Comparison of ENCODE assay signal across 16 cellular contexts in genomic region chr6:170273191-170273590, GRCh38. TPM values are rescaled to one million over a fixed set of nuclear protein-coding genes. Genes with fewer than 3 reads are reported as not detected.
"Had no signal": no experiment of that assay in that cellular context is flagged by ENCODE, and none has a peak within 500 bp of the region (broad histone marks: within the 10 kb centered on the region; RNA-seq: fewer than 3 reads in every experiment).

No MANE protein-coding gene starts in this region.

- H3K36me3 ChIP-seq: ascending aorta, gastrocnemius medialis, left lung, tibial artery had no signal

- H3K27ac Mint-ChIP-seq: activated CD4-positive, alpha-beta T cell treated with anti-CD3 and anti-CD28 coated beads, Interleukin-2, amount 10 ng/mL, durations not matched to agents 24 days and 14 days had no signal

- H3K9me3 Mint-ChIP-seq: activated CD4-positive, alpha-beta T cell treated with anti-CD3 and anti-CD28 coated beads, Interleukin-2, amount 10 ng/mL, durations not matched to agents 24 days and 14 days; natural killer cell treated with Interleukin-12 subunit alpha and Interleukin-12 subunit beta and Interleukin-15 and Interleukin-18, amount 100 ng/mL, for 72 hours had no signal

- DNase-seq: activated CD4-positive, alpha-beta T cell treated with anti-CD3 and anti-CD28 coated beads, Interleukin-2, amount 10 ng/mL, durations not matched to agents 24 days and 14 days; activated CD8-positive, alpha-beta memory T cell treated with anti-CD3 and anti-CD28 coated beads, Interleukin-2, amount 50 U/mL, for 48 hours; activated gamma-delta T cell; activated T-cell treated with anti-CD3 and anti-CD28 coated beads, Interleukin-2, amount 50 U/mL, for 48 hours; effector CD4-positive, alpha-beta T cell; gastrocnemius medialis; mesenchymal stem cell; retina; stimulated activated naive CD8-positive, alpha-beta T cell treated with anti-CD3 and anti-CD28 coated beads, Interleukin-15, Interleukin-2, amounts not matched to agents 100 U/mL and 50 U/mL, for 24 hours; substantia nigra; T-helper 9 cell; tibial artery had no signal

- H3K27ac ChIP-seq: ascending aorta, gastrocnemius medialis, left lung, tibial artery had no signal

- H3K4me1 ChIP-seq: ascending aorta had no signal

- H3K4me3 ChIP-seq: ascending aorta, gastrocnemius medialis, tibial artery had no signal

- H3K9me3 ChIP-seq: ascending aorta, gastrocnemius medialis, left lung, tibial artery had no signal

- H3K4me3 Mint-ChIP-seq: activated CD4-positive, alpha-beta T cell treated with anti-CD3 and anti-CD28 coated beads, Interleukin-2, amount 10 ng/mL, durations not matched to agents 24 days and 14 days had no signal

- H3K36me3 Mint-ChIP-seq: natural killer cell treated with Interleukin-12 subunit alpha and Interleukin-12 subunit beta and Interleukin-15 and Interleukin-18, amount 100 ng/mL, for 72 hours had no signal

- ATAC-seq: esophagus mucosa; gastrocnemius medialis; left lung; natural killer cell treated with Interleukin-12 subunit alpha and Interleukin-12 subunit beta and Interleukin-15 and Interleukin-18, amount 100 ng/mL, for 72 hours; stimulated activated naive CD8-positive, alpha-beta T cell treated with anti-CD3 and anti-CD28 coated beads, Interleukin-15, Interleukin-2, amounts not matched to agents 100 U/mL and 50 U/mL, for 24 hours had no signal

- H3K27me3 ChIP-seq: ascending aorta, gastrocnemius medialis, tibial artery had no signal

RNA-seq across cellular contexts. Expression of gene DLL1, which starts 17.7 kb away (rescaled TPM):
- total RNA-seq: activated CD4-positive, alpha-beta T cell treated with anti-CD3 and anti-CD28 coated beads, Interleukin-2, amount 10 ng/mL, durations not matched to agents 24 days and 14 days had no signal
